Comparison of ENCODE assay signal across 9 cellular contexts in the genomic region with DNA sequence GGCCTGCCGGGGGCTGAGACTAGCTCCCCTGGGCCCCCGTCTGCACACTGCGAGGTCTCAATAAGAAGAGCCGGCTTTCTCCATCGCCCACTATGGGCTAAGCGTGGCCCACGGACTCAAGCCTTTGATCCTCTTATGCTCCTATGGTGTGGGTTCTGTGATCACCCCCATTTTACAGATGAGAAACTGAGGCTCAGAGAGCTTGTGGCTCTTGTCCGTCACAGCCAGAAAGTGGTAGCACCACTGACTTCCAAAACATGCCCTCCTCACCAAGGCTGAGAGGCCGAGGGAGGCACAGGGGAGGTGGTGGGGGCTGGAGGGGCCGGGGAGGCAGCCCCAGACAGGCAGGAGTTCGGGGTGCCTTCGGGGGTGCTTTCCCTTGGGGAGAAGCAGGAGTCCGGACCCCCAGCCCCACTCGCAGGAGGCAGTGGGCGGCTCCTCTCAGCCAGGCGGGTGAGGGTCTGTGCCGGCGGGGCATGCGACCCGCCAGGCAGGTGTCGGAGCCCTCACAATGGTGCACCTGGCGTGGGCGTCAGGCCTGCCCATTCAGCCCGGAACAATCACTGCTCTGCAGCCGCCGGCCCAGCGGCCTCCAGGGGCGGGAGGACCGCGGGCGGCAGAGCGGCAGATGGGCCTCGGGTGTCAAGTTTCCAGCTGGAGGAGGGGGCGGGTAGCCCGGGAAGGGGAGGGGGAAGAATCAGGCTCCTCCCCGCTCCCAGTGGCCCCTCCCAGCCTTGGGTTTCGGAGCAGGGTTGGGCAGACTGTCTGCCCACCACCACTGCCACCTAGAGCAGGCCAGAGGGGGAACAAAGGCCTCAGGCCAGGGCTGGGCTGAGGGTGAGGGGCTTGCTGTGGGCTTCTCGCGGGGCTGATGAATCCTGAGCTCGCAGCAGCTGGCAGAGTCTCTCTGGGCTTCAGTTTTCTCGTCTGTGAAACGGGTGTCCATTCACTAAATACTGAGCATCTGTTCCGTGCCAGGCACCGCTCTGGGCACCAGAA. TPM values are rescaled to one million over a fixed set of nuclear protein-coding genes. Genes with fewer than 3 reads are reported as not detected.
DNase-seq lines count a peak whose midpoint lies in the region; ATAC-seq, FAIRE-seq and TF ChIP-seq lines count a peak whose summit lies in the region.
"Had no signal": no experiment of that assay in that cellular context is flagged by ENCODE, and none has a peak within 500 bp of the region (broad histone marks: within the 10 kb centered on the region; RNA-seq: fewer than 3 reads in every experiment).

No MANE protein-coding gene starts in this region.

- ATAC-seq in lower lobe of right lung: peak; percentile 81 to 86
- ATAC-seq in GM21447 (IDR thresholded peaks at IDR 0.05; ENCODE audit: unreplicated experiment): no peak
- no peak for ATAC-seq in GM21515 (IDR thresholded peaks at IDR 0.05; ENCODE audit: unreplicated experiment)
- ATAC-seq in HG03521 (IDR thresholded peaks at IDR 0.05; ENCODE audit: unreplicated experiment): no peak

- H3K36me3 Mint-ChIP-seq in astrocyte (ENCODE audit: low read depth, unreplicated experiment): no peaks in the 10 kb centered on the region

- no peak overlapping the region for H3K4me3 Mint-ChIP-seq in astrocyte (ENCODE audit: unreplicated experiment)
- H3K4me3 Mint-ChIP-seq: dendritic cell treated with granulocyte-macrophage colony-stimulating factor and Interleukin-4, amounts not matched to agents 40 ng/mL and 50 ng/mL, for 4 days had no signal

- no peak overlapping the region for H2AFZ ChIP-seq in astrocyte (ENCODE audit: low read depth, low read length)

- H3K9me3 Mint-ChIP-seq in astrocyte (ENCODE audit: unreplicated experiment): peaks cover 2% of the 10 kb centered on the region
- H3K9me3 Mint-ChIP-seq: dendritic cell treated with granulocyte-macrophage colony-stimulating factor and Interleukin-4, amounts not matched to agents 40 ng/mL and 50 ng/mL, for 4 days had no signal

- H3K9ac ChIP-seq in astrocyte (ENCODE audit: low read length): no peak overlapping the region

- no peaks in the 10 kb centered on the region for H4K20me1 ChIP-seq in astrocyte (ENCODE audit: insufficient read depth, low read length)

- no peak overlapping the region for H3K27ac ChIP-seq in astrocyte (ENCODE audit: low read depth, low read length)
- H3K27ac ChIP-seq in lower lobe of right lung: no peak overlapping the region

- intact Hi-C loops in lower lobe of right lung (cut with DNase I): no loop called here

- H3K27ac Mint-ChIP-seq in astrocyte (ENCODE audit: unreplicated experiment): no peak overlapping the region
- H3K27ac Mint-ChIP-seq: dendritic cell treated with granulocyte-macrophage colony-stimulating factor and Interleukin-4, amounts not matched to agents 40 ng/mL and 50 ng/mL, for 4 days had no signal

- H3K4me1 ChIP-seq in astrocyte (ENCODE audit: insufficient read depth, low read length) (no peaks in the 10 kb centered on the region), lower lobe of right lung (no peaks in the 10 kb centered on the region)

- peak overlapping the region; percentile 58 for H3K4me2 ChIP-seq in astrocyte (ENCODE audit: low read length)

- H3K9me3 ChIP-seq in astrocyte (ENCODE audit: insufficient read depth, low read depth, low read length) (no peaks in the 10 kb centered on the region), lower lobe of right lung (no peaks in the 10 kb centered on the region)

- FAIRE-seq in astrocyte (lab: Jason Lieb, UNC): no peak

- no peak overlapping the region for H3K4me3 ChIP-seq in astrocyte (ENCODE audit: insufficient read depth, low read depth, low read length)
- H3K4me3 ChIP-seq in lower lobe of right lung: peak overlapping the region; percentile 14

- peaks cover 1% of the 10 kb centered on the region for H3K4me1 Mint-ChIP-seq in astrocyte (ENCODE audit: low read depth, unreplicated experiment)

- peaks cover 13% of the 10 kb centered on the region for H3K27me3 ChIP-seq in astrocyte (ENCODE audit: insufficient read depth, low read length)
- peaks cover 22% of the 10 kb centered on the region for H3K27me3 ChIP-seq in lower lobe of right lung (ENCODE audit: low read depth)

- peak; percentile 29 for DNase-seq in ELR (ENCODE audit: low read depth)
- DNase-seq in NCI-H187 treated with DMSO at 0.1 percent for 48 hours (lab: John Stamatoyannopoulos, UW): peak; percentile 62
- peak; percentile 32 for DNase-seq in astrocyte (ENCODE audit: low read depth)
- peak; percentile 58 for DNase-seq in lower lobe of right lung
- DNase-seq in 8988T: no peak

- no peak for TF ChIP-seq CTCF in astrocyte (IDR thresholded peaks at IDR 0.05; ENCODE audit: insufficient read depth, low read depth, low read length)
- TF ChIP-seq CTCF in lower lobe of right lung (IDR thresholded peaks at IDR 0.05): no peak

- peaks cover 44% of the 10 kb centered on the region for H3K27me3 Mint-ChIP-seq in astrocyte (ENCODE audit: low read depth, unreplicated experiment)

- H3K36me3 ChIP-seq in astrocyte (ENCODE audit: insufficient read depth, low read length) (no peaks in the 10 kb centered on the region), lower lobe of right lung (no peaks in the 10 kb centered on the region)

- H3K79me2 ChIP-seq in astrocyte (ENCODE audit: insufficient read depth, low read length): no peaks in the 10 kb centered on the region

RNA-seq across cellular contexts. Expression of gene CASZ1, which starts 39.3 kb away (rescaled TPM):
- 3.5 and 4.0 TPM in 2 replicates for total RNA-seq in astrocyte
- 47.5 TPM for total RNA-seq in lower lobe of right lung

Comparison
In these comparisons a context has a peak if more than half of its experiments do, and no peak if none do; other contexts are left out.
1. ATAC-seq: peak in lower lobe of right lung (2 of 2); none in GM21447 (single experiment), GM21515 (single experiment) and HG03521 (single experiment).